14 cellular contexts compared by ENCODE assay signal in the genomic region with DNA sequence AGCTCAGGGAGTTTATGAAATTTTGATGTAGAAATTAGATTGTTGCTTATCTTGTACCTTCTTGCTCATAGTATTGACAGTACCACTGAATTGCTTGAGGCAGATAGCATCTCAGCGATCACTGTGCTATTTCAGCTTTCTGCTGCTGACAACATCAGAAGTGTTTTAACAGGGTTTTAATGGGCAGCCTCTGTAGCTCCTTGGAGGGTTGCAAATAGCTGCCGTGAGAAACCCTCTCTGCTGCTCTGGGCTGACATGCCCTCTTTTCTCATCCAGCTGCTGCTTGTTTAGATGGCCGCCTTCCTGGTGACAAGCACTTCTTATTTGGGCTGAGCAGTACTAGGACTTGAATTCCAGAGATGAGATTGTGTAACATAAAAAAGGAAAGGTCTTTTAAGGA.
A peak's percentile ranks its signal among the peaks of the same experiment; 100 is the strongest.
DNase-seq lines count a peak whose midpoint lies in the region; ATAC-seq and TF ChIP-seq lines count a peak whose summit lies in the region.
"Had no signal": no experiment of that assay in that cellular context is flagged by ENCODE, and none has a peak within 500 bp of the region (broad histone marks: within the 10 kb centered on the region; RNA-seq: fewer than 3 reads in every experiment).

No MANE protein-coding gene starts in this region.

- H3K79me2 ChIP-seq in OCI-LY7 (ENCODE audit: insufficient read depth, low read depth, low read length): no peaks in the 10 kb centered on the region

- no peak for ATAC-seq in activated T-cell treated with anti-CD3 and anti-CD28 coated beads, Interleukin-2, amount 50 U/mL, for 72 hours (replicated peaks in 1 of 2)

- no peak for DNase-seq in activated T-cell treated with anti-CD3 and anti-CD28 coated beads, Interleukin-2, amount 50 U/mL, for 72 hours
- DNase-seq in activated T-cell treated with anti-CD3 and anti-CD28 coated beads, Interleukin-2, amount 50 U/mL, for 24 hours: no peak
- DNase-seq in mesothelial cell of epicardium (ENCODE audit: low spot score in 2 of 2, unreplicated experiment in 2 of 2) (no peak), ureter (ENCODE audit: low spot score) (peak; percentile 60), OCI-LY7 (ENCODE audit: low spot score) (no peak), DMS 273 treated with DMSO at 0.1 percent for 48 hours (lab: John Stamatoyannopoulos, UW) (no peak), cerebellum (ENCODE audit: low spot score) (no peak)
- DNase-seq: activated CD4-positive, CD25-positive, alpha-beta regulatory T cell; activated gamma-delta T cell; gastrocnemius medialis; NCI-H446 treated with DMSO at 0.1 percent for 48 hours; SHP77 treated with DMSO at 0.1 percent for 48 hours; testis had no signal

- H3K27ac ChIP-seq in duodenal mucosa (ENCODE audit: low read depth, low read length): peak overlapping the region; percentile 13
- no peak overlapping the region for H3K27ac ChIP-seq in OCI-LY7 (ENCODE audit: low read depth, low read length, poor library complexity, severe bottlenecking)
- H3K27ac ChIP-seq: testis had no signal

- POLR2A ChIA-PET in OCI-LY7 (lab: Charles Lee): no interaction called here

- peak overlapping the region; percentile 6 for H3K27ac Mint-ChIP-seq in activated T-cell treated with anti-CD3 and anti-CD28 coated beads, Interleukin-2, amount 50 U/mL, for 72 hours
- H3K27ac Mint-ChIP-seq in activated T-cell treated with anti-CD3 and anti-CD28 coated beads, Interleukin-2, amount 50 U/mL, for 24 hours: no peak overlapping the region
- H3K27ac Mint-ChIP-seq in mesothelial cell of epicardium: peak overlapping the region; percentile 74

- H4K20me1 ChIP-seq in OCI-LY7 (ENCODE audit: insufficient read depth, low read length): no peaks in the 10 kb centered on the region

- no peaks in the 10 kb centered on the region for H3K9me2 ChIP-seq in OCI-LY7 (ENCODE audit: insufficient read depth, low read length)

- peaks cover 0 to 2% of the 10 kb centered on the region in 2 donors for H3K36me3 Mint-ChIP-seq in activated T-cell treated with anti-CD3 and anti-CD28 coated beads, Interleukin-2, amount 50 U/mL, for 72 hours (ENCODE audit: insufficient read depth in 2 of 2)
- H3K36me3 Mint-ChIP-seq in activated T-cell treated with anti-CD3 and anti-CD28 coated beads, Interleukin-2, amount 50 U/mL, for 24 hours (ENCODE audit: low read depth): no peaks in the 10 kb centered on the region
- H3K36me3 Mint-ChIP-seq in mesothelial cell of epicardium: no peaks in the 10 kb centered on the region

- no peaks in the 10 kb centered on the region for H3K36me3 ChIP-seq in duodenal mucosa (ENCODE audit: control insufficient read depth in 1 of 2, insufficient read depth in 2 of 2, low read length in 2 of 2)
- H3K36me3 ChIP-seq in OCI-LY7 (ENCODE audit: insufficient read depth, low read length): no peaks in the 10 kb centered on the region
- H3K36me3 ChIP-seq: gastrocnemius medialis had no signal

- H2AFZ ChIP-seq in OCI-LY7 (ENCODE audit: low read length): no peak overlapping the region

- H3K9me3 Mint-ChIP-seq in activated T-cell treated with anti-CD3 and anti-CD28 coated beads, Interleukin-2, amount 50 U/mL, for 72 hours: no peaks in the 10 kb centered on the region
- H3K9me3 Mint-ChIP-seq in activated T-cell treated with anti-CD3 and anti-CD28 coated beads, Interleukin-2, amount 50 U/mL, for 24 hours: no peaks in the 10 kb centered on the region
- no peaks in the 10 kb centered on the region for H3K9me3 Mint-ChIP-seq in mesothelial cell of epicardium

- intact Hi-C loops in OCI-LY7 (cut with micrococcal nuclease; ENCODE audit: unreplicated experiment): no loop called here

- TF ChIP-seq CTCF in mesothelial cell of epicardium (IDR thresholded peaks at IDR 0.05; ENCODE audit: unreplicated experiment) (no peak), OCI-LY7 (conservative IDR thresholded peaks at IDR 0.05; ENCODE audit: low read length) (no peak)

- H3K27me3 ChIP-seq in duodenal mucosa (ENCODE audit: control insufficient read depth in 1 of 2, insufficient read depth in 2 of 2, low read length in 2 of 2): no peaks in the 10 kb centered on the region
- H3K27me3 ChIP-seq: gastrocnemius medialis, testis had no signal

- peak overlapping the region in 1 of 2 donors; percentile 3 for H3K4me3 Mint-ChIP-seq in activated T-cell treated with anti-CD3 and anti-CD28 coated beads, Interleukin-2, amount 50 U/mL, for 72 hours
- H3K4me3 Mint-ChIP-seq in activated T-cell treated with anti-CD3 and anti-CD28 coated beads, Interleukin-2, amount 50 U/mL, for 24 hours: no peak overlapping the region
- H3K4me3 Mint-ChIP-seq in mesothelial cell of epicardium: no peak overlapping the region

- H3K4me1 Mint-ChIP-seq in activated T-cell treated with anti-CD3 and anti-CD28 coated beads, Interleukin-2, amount 50 U/mL, for 72 hours (ENCODE audit: low read depth): peaks cover 56% of the 10 kb centered on the region
- H3K4me1 Mint-ChIP-seq in activated T-cell treated with anti-CD3 and anti-CD28 coated beads, Interleukin-2, amount 50 U/mL, for 24 hours (ENCODE audit: low read depth): peaks cover 41% of the 10 kb centered on the region
- peaks cover 66% of the 10 kb centered on the region for H3K4me1 Mint-ChIP-seq in mesothelial cell of epicardium

- H3K9ac ChIP-seq in duodenal mucosa (ENCODE audit: low read depth in 1 of 2, low read length in 2 of 2): no peak overlapping the region

- H3K4me2 ChIP-seq in OCI-LY7 (ENCODE audit: low read length): no peak overlapping the region

- peaks cover 5 to 13% of the 10 kb centered on the region in 2 donors for H3K4me1 ChIP-seq in duodenal mucosa (ENCODE audit: control insufficient read depth in 1 of 2, insufficient read depth in 2 of 2, low read length in 2 of 2)
- H3K4me1 ChIP-seq in OCI-LY7 (ENCODE audit: insufficient read depth, low read length, poor library complexity, severe bottlenecking): no peaks in the 10 kb centered on the region

- no peaks in the 10 kb centered on the region for H3K9me3 ChIP-seq in duodenal mucosa (ENCODE audit: control insufficient read depth in 1 of 2, low read length in 2 of 2)
- H3K9me3 ChIP-seq in OCI-LY7 (ENCODE audit: low read length): no peaks in the 10 kb centered on the region
- H3K9me3 ChIP-seq: gastrocnemius medialis, testis had no signal

- H3K4me3 ChIP-seq in duodenal mucosa (ENCODE audit: low read depth in 1 of 2, low read length in 2 of 2): no peak overlapping the region
- H3K4me3 ChIP-seq in OCI-LY7 (ENCODE audit: low read depth, low read length, poor library complexity, severe bottlenecking): no peak overlapping the region
- H3K4me3 ChIP-seq: gastrocnemius medialis, testis had no signal

- CTCF ChIA-PET in OCI-LY7 (lab: Charles Lee; ENCODE audit: unreplicated experiment): no interaction called here

- H3K27me3 Mint-ChIP-seq in activated T-cell treated with anti-CD3 and anti-CD28 coated beads, Interleukin-2, amount 50 U/mL, for 72 hours (ENCODE audit: low read depth): no peaks in the 10 kb centered on the region
- no peaks in the 10 kb centered on the region for H3K27me3 Mint-ChIP-seq in activated T-cell treated with anti-CD3 and anti-CD28 coated beads, Interleukin-2, amount 50 U/mL, for 24 hours
- H3K27me3 Mint-ChIP-seq in mesothelial cell of epicardium (ENCODE audit: low read depth): no peaks in the 10 kb centered on the region

- BruUV-seq in OCI-LY7 (replicated peaks; lab: Mats Ljungman, UMichigan): no TSS peak
